11 cellular contexts compared by ENCODE assay signal in genomic region chr3:140972833-140973232, GRCh38. TPM values are rescaled to one million over a fixed set of nuclear protein-coding genes. Genes with fewer than 3 reads are reported as not detected.
DNase-seq lines count a peak whose midpoint lies in the region; ATAC-seq and TF ChIP-seq lines count a peak whose summit lies in the region.
"Had no signal": no experiment of that assay in that cellular context is flagged by ENCODE, and none has a peak within 500 bp of the region (broad histone marks: within the 10 kb centered on the region; RNA-seq: fewer than 3 reads in every experiment).

No MANE protein-coding gene starts in this region.

- no peak overlapping the region for H3K4me2 ChIP-seq in KMS-11

- H3K36me3 ChIP-seq in KMS-11 (ENCODE audit: insufficient read depth): no peaks in the 10 kb centered on the region
- H3K36me3 ChIP-seq in body of pancreas (replicated peaks in 1 of 2; ENCODE audit: insufficient read depth in 1 of 2, low read depth in 2 of 2): peaks cover 0 to 3% of the 10 kb centered on the region in 2 donors

- ATAC-seq in body of pancreas (peak; percentile 58), GM19455 (IDR thresholded peaks at IDR 0.05; ENCODE audit: unreplicated experiment) (no peak)
- ATAC-seq in naive thymus-derived CD8-positive, alpha-beta T cell: peak; percentile 44 to 64
- ATAC-seq: left lobe of liver had no signal

- H3K27me3 ChIP-seq in KMS-11 (ENCODE audit: insufficient read depth, low read depth): no peaks in the 10 kb centered on the region
- H3K27me3 ChIP-seq in body of pancreas: no peaks in the 10 kb centered on the region

- POLR2A ChIA-PET in naive thymus-derived CD8-positive, alpha-beta T cell (lab: Charles Lee): no interaction called here

- DNase-seq in DMS 273 (lab: John Stamatoyannopoulos, UW; ENCODE audit: unreplicated experiment): peak; percentile 31
- DNase-seq in DMS 273 treated with DMSO at 0.1 percent for 48 hours (lab: John Stamatoyannopoulos, UW): no peak
- no peak for DNase-seq in body of pancreas
- DNase-seq in naive thymus-derived CD8-positive, alpha-beta T cell: peak in 2 of 10 donors; percentile 5 to 10
- no peak for DNase-seq in activated T-cell treated with anti-CD3 and anti-CD28 coated beads, Interleukin-2, amount 50 U/mL, for 1 hour
- no peak for DNase-seq in NCI-H774 (lab: John Stamatoyannopoulos, UW)
- DNase-seq: stimulated activated naive B cell treated with anti-CD40 and anti-IgM and Interleukin-4, amounts not matched to agents 10 μg/mL and 1 μg/mL and 100 μg/mL, for 72 hours had no signal

- peaks cover 7 to 55% (median 15%) of the 10 kb centered on the region in 3 donors for H3K36me3 Mint-ChIP-seq in naive thymus-derived CD8-positive, alpha-beta T cell

- H3K79me2 ChIP-seq in KMS-11 (ENCODE audit: insufficient read depth, low read depth): no peaks in the 10 kb centered on the region

- TF ChIP-seq CTCF in KMS-11 (conservative IDR thresholded peaks at IDR 0.05; ENCODE audit: low read depth, low read length): peak; percentile 61
- peak in 6 of 7 experiments; percentile 12 to 62 (median 54) for TF ChIP-seq CTCF in body of pancreas (IDR thresholded peaks at IDR 0.05)

- H3K27ac ChIP-seq in KMS-11 (no peak overlapping the region), body of pancreas (no peak overlapping the region)
- H3K27ac ChIP-seq: HL-60 had no signal

- no peak overlapping the region for H3K4me3 Mint-ChIP-seq in naive thymus-derived CD8-positive, alpha-beta T cell
- H3K4me3 Mint-ChIP-seq: stimulated activated naive B cell treated with anti-CD40 and anti-IgM and Interleukin-4, amounts not matched to agents 10 μg/mL and 1 μg/mL and 100 μg/mL, for 72 hours had no signal

- H3K9me3 ChIP-seq in body of pancreas: no peaks in the 10 kb centered on the region

- no peak for TF ChIP-seq POLR2A in body of pancreas (IDR thresholded peaks at IDR 0.05)

- H2AFZ ChIP-seq in KMS-11 (ENCODE audit: low read depth): no peak overlapping the region

- H4K20me1 ChIP-seq in KMS-11 (ENCODE audit: insufficient read depth): no peaks in the 10 kb centered on the region

- H3K9me3 Mint-ChIP-seq in naive thymus-derived CD8-positive, alpha-beta T cell: no peaks in the 10 kb centered on the region
- H3K9me3 Mint-ChIP-seq: stimulated activated naive B cell treated with anti-CD40 and anti-IgM and Interleukin-4, amounts not matched to agents 10 μg/mL and 1 μg/mL and 100 μg/mL, for 72 hours had no signal

- no peak overlapping the region for H3K9ac ChIP-seq in KMS-11

- intact Hi-C loops in body of pancreas (cut with DNase I): no loop called here

- no peaks in the 10 kb centered on the region for H3K4me1 ChIP-seq in KMS-11 (ENCODE audit: low read depth, poor library complexity, severe bottlenecking)
- H3K4me1 ChIP-seq in body of pancreas: no peaks in the 10 kb centered on the region

- peak overlapping the region in 4 of 10 donors; percentile 22 to 74 (median 40) for H3K27ac Mint-ChIP-seq in naive thymus-derived CD8-positive, alpha-beta T cell
- H3K27ac Mint-ChIP-seq: stimulated activated naive B cell treated with anti-CD40 and anti-IgM and Interleukin-4, amounts not matched to agents 10 μg/mL and 1 μg/mL and 100 μg/mL, for 72 hours had no signal

- no peak overlapping the region for H3K4me3 ChIP-seq in KMS-11 (IDR thresholded peaks at IDR 0.05; ENCODE audit: insufficient read depth, low read depth, low read length)
- no peak overlapping the region for H3K4me3 ChIP-seq in body of pancreas

- H3K27me3 Mint-ChIP-seq in naive thymus-derived CD8-positive, alpha-beta T cell: no peaks in the 10 kb centered on the region
- H3K27me3 Mint-ChIP-seq: stimulated activated naive B cell treated with anti-CD40 and anti-IgM and Interleukin-4, amounts not matched to agents 10 μg/mL and 1 μg/mL and 100 μg/mL, for 72 hours had no signal

- peaks cover 4 to 6% (median 5%) of the 10 kb centered on the region in 4 donors for H3K4me1 Mint-ChIP-seq in naive thymus-derived CD8-positive, alpha-beta T cell
- H3K4me1 Mint-ChIP-seq: stimulated activated naive B cell treated with anti-CD40 and anti-IgM and Interleukin-4, amounts not matched to agents 10 μg/mL and 1 μg/mL and 100 μg/mL, for 72 hours had no signal

RNA-seq across cellular contexts. Expression of gene SLC25A36, which starts 31.2 kb away (rescaled TPM):
- total RNA-seq in body of pancreas: 100 to 1,000 TPM in 1 of 2 donors, 10 to 100 TPM in 1; 84.0 to 111 TPM
- total RNA-seq in naive thymus-derived CD8-positive, alpha-beta T cell: 10 to 100 TPM; 62.7 to 73.6 TPM
- polyA plus RNA-seq in naive thymus-derived CD8-positive, alpha-beta T cell: 10 to 100 TPM; 41.1 to 49.7 (median 44.6) TPM
